8 cellular contexts compared by ENCODE assay signal in genomic region chr2:60806988-60807681, GRCh38. TPM values are rescaled to one million over a fixed set of nuclear protein-coding genes. Genes with fewer than 3 reads are reported as not detected.
DNase-seq lines count a peak whose midpoint lies in the region; ATAC-seq and TF ChIP-seq lines count a peak whose summit lies in the region.

No MANE protein-coding gene starts in this region.

- H3K4me1 ChIP-seq in thymus (ENCODE audit: control insufficient read depth, insufficient read depth, low read length) (peaks cover 11% of the 10 kb centered on the region), endodermal cell (ENCODE audit: control insufficient read depth, insufficient read depth, low read length) (no peaks in the 10 kb centered on the region)

- no peaks in the 10 kb centered on the region for H3K9me3 ChIP-seq in AG04450 (ENCODE audit: control insufficient read depth, insufficient read depth, low read length)
- no peaks in the 10 kb centered on the region for H3K9me3 ChIP-seq in thymus (ENCODE audit: control insufficient read depth)
- no peaks in the 10 kb centered on the region for H3K9me3 ChIP-seq in endodermal cell (ENCODE audit: control insufficient read depth, low read length)

- POLR2A ChIA-PET in AG04450 (lab: Yijun Ruan, JAX): no interaction called here

- H3K4me3 Mint-ChIP-seq in memory B cell (no peak overlapping the region), endodermal cell (no peak overlapping the region)

- H3K27me3 ChIP-seq in AG04450 (ENCODE audit: control insufficient read depth, insufficient read depth, low read length): no peaks in the 10 kb centered on the region
- no peaks in the 10 kb centered on the region for H3K27me3 ChIP-seq in thymus (ENCODE audit: control insufficient read depth, insufficient read depth)
- H3K27me3 ChIP-seq in endodermal cell (ENCODE audit: control insufficient read depth, insufficient read depth, low read length, poor library complexity, severe bottlenecking): no peaks in the 10 kb centered on the region

- H3K36me3 ChIP-seq in thymus (ENCODE audit: control insufficient read depth, insufficient read depth) (peaks cover 3% of the 10 kb centered on the region), endodermal cell (ENCODE audit: control insufficient read depth, insufficient read depth, low read length) (peaks cover 8% of the 10 kb centered on the region)

- CTCF ChIA-PET in AG04450 (lab: Charles Lee): interaction anchor here (1.4 kb wide), 1 partner anchor 192 kb away, joined by 4 read pairs; no protein-coding TSS in a partner anchor

- H3K27ac ChIP-seq in AG04450 (ENCODE audit: low read depth, low read length) (no peak overlapping the region), thymus (ENCODE audit: low read depth) (peak overlapping the region; percentile 61), endodermal cell (ENCODE audit: low read depth, low read length) (no peak overlapping the region)

- DNase-seq in AG04450 (ENCODE audit: low read depth, low spot score) (peak; percentile 49), NCI-H226 (peak; percentile 70), activated T-helper 1 cell treated with Interleukin-2 at 50 U/mL for 16 hours (ENCODE audit: low read depth) (peak; percentile 7), memory B cell (ENCODE audit: low spot score in 2 of 2) (no peak), endodermal cell (no peak)

- H3K9ac ChIP-seq in endodermal cell (ENCODE audit: extremely low read depth, low read length, poor library complexity, severe bottlenecking): no peak overlapping the region

- H3K4me3 ChIP-seq in AG04450 (ENCODE audit: low read depth, low read length) (no peak overlapping the region), thymus (ENCODE audit: low read length) (no peak overlapping the region), endodermal cell (ENCODE audit: low read length) (no peak overlapping the region)

- ATAC-seq in GM18867 (IDR thresholded peaks at IDR 0.05; ENCODE audit: unreplicated experiment) (peak; percentile 69), HG02981 (IDR thresholded peaks at IDR 0.05; ENCODE audit: unreplicated experiment) (peak; percentile 83), memory B cell (ENCODE audit: low read depth) (peak; percentile 57)

- H3K9me3 Mint-ChIP-seq in memory B cell: peaks cover 3% of the 10 kb centered on the region
- H3K9me3 Mint-ChIP-seq in endodermal cell: no peaks in the 10 kb centered on the region

- TF ChIP-seq CTCF in AG04450 (IDR thresholded peaks at IDR 0.05; ENCODE audit: low read depth, low read length) (no peak), endodermal cell (conservative IDR thresholded peaks at IDR 0.05) (no peak)

- H3K4me1 Mint-ChIP-seq in memory B cell: peaks cover 26% of the 10 kb centered on the region
- H3K4me1 Mint-ChIP-seq in endodermal cell: peaks cover 15% of the 10 kb centered on the region

- no peaks in the 10 kb centered on the region for H3K36me3 Mint-ChIP-seq in memory B cell
- peaks cover 4% of the 10 kb centered on the region for H3K36me3 Mint-ChIP-seq in endodermal cell (ENCODE audit: low read depth)

- H3K27me3 Mint-ChIP-seq in memory B cell (no peaks in the 10 kb centered on the region), endodermal cell (ENCODE audit: insufficient read depth) (no peaks in the 10 kb centered on the region)

- H3K27ac Mint-ChIP-seq in memory B cell: peak overlapping the region; percentile 62
- H3K27ac Mint-ChIP-seq in endodermal cell: no peak overlapping the region

- 42% methylated on average over 6 of the region's 6 CpGs for WGBS in thymus
- WGBS in endodermal cell (ENCODE audit: insufficient coverage in 1 of 2, insufficient read length in 1 of 2), 2 experiments: 67 to 70% methylated on average over 4 to 6 of the region's 6 CpGs

RNA-seq across cellular contexts. Expression of gene PAPOLG, which starts 51.1 kb away (rescaled TPM):
- 10.3 and 15.3 TPM in 2 replicates for polyA plus RNA-seq in AG04450 (2011; rRNA removed)
- 12.3 and 16.1 TPM in 2 replicates for polyA minus RNA-seq in AG04450 (2011; rRNA and poly(A)+ RNA removed)
- 14.3 TPM for polyA plus RNA-seq in thymus
- total RNA-seq in endodermal cell: 10 to 100 TPM; 23.2 to 34.1 TPM
- polyA plus RNA-seq in endodermal cell (2013, experiment 1 of 2): 22.2 TPM
- polyA plus RNA-seq in endodermal cell (2013, experiment 2 of 2): 21.1 TPM

Comparison
In these comparisons a context has a peak if more than half of its experiments do, and no peak if none do; other contexts are left out.
1. DNase-seq: peak in AG04450 (single experiment), NCI-H226 (single experiment) and activated T-helper 1 cell treated with Interleukin-2 at 50 U/mL for 16 hours (single experiment); none in memory B cell (0 of 2) and endodermal cell (single experiment).
2. Peak in every context shown above with its lines, with median percentiles within 50 percentile points of each other: ATAC-seq.